Comparison of ENCODE assay signal across 15 cellular contexts in genomic region chrX:118211891-118212816, GRCh38.
DNase-seq lines count a peak whose midpoint lies in the region; ATAC-seq and FAIRE-seq lines count a peak whose summit lies in the region.
"Had no signal": no experiment of that assay in that cellular context is flagged by ENCODE, and none has a peak within 500 bp of the region (broad histone marks: within the 10 kb centered on the region; RNA-seq: fewer than 3 reads in every experiment).

No MANE protein-coding gene starts in this region.

- DNase-seq in CD1c-positive myeloid dendritic cell (ENCODE audit: extremely low spot score) (peak; percentile 18), Karpas-422 (peak; percentile 90), HTR-8/SVneo (ENCODE audit: insufficient read length, low spot score) (no peak)
- no peak for DNase-seq in activated naive CD4-positive, alpha-beta T cell treated with anti-CD3 and anti-CD28 coated beads for 36 hours
- DNase-seq in stimulated activated CD4-positive, alpha-beta T cell treated with anti-CD3 and anti-CD28 coated beads, Interleukin-1b, Interleukin-23, amount 100 ng/mL, for 48 hours: no peak
- DNase-seq in effector CD8-positive, alpha-beta T cell (lab: John Stamatoyannopoulos, UW): no peak
- DNase-seq: activated naive CD4-positive, alpha-beta T cell treated with Interleukin-2 at 50 U/mL for 16 hours; CD4-positive, CD25-positive, alpha-beta regulatory T cell; dorsolateral prefrontal cortex; NCI-H146; T-helper 17 cell had no signal

- no peak overlapping the region for H3K4me3 Mint-ChIP-seq in activated naive CD4-positive, alpha-beta T cell treated with anti-CD3 and anti-CD28 coated beads for 36 hours
- H3K4me3 Mint-ChIP-seq: CD4-positive, CD25-positive, alpha-beta regulatory T cell; GM23338; T-helper 17 cell had no signal

- H3K4me1 Mint-ChIP-seq in activated naive CD4-positive, alpha-beta T cell treated with anti-CD3 and anti-CD28 coated beads for 36 hours (ENCODE audit: low read depth): no peaks in the 10 kb centered on the region
- H3K4me1 Mint-ChIP-seq: CD4-positive, CD25-positive, alpha-beta regulatory T cell; T-helper 17 cell had no signal

- FAIRE-seq in HTR-8/SVneo (lab: Jason Lieb, UNC): no peak

- H3K4me3 ChIP-seq in Karpas-422 (ENCODE audit: low read length): peak overlapping the region; percentile 69
- H3K4me3 ChIP-seq: dorsolateral prefrontal cortex, GM23338 had no signal

- H3K27ac ChIP-seq in Karpas-422 (ENCODE audit: low read length): peak overlapping the region; percentile 100
- H3K27ac ChIP-seq: dorsolateral prefrontal cortex, neutrophil had no signal

- H3K9me3 Mint-ChIP-seq in activated naive CD4-positive, alpha-beta T cell treated with anti-CD3 and anti-CD28 coated beads for 36 hours: no peaks in the 10 kb centered on the region
- H3K9me3 Mint-ChIP-seq: CD4-positive, CD25-positive, alpha-beta regulatory T cell; GM23338 had no signal

- no peaks in the 10 kb centered on the region for H3K9me2 ChIP-seq in Karpas-422 (replicated peaks; ENCODE audit: insufficient read depth, low read length)

- no peak overlapping the region for H3K27ac Mint-ChIP-seq in activated naive CD4-positive, alpha-beta T cell treated with anti-CD3 and anti-CD28 coated beads for 36 hours
- H3K27ac Mint-ChIP-seq: CD4-positive, CD25-positive, alpha-beta regulatory T cell; GM23338; T-helper 17 cell had no signal

- peak overlapping the region; percentile 78 for H3K9ac ChIP-seq in Karpas-422 (ENCODE audit: low read length)

- H3K36me3 ChIP-seq in Karpas-422 (ENCODE audit: insufficient read depth, low read length): no peaks in the 10 kb centered on the region
- H3K36me3 ChIP-seq: neutrophil had no signal

- peak overlapping the region; percentile 97 for H3K4me2 ChIP-seq in Karpas-422 (ENCODE audit: low read depth, low read length, poor library complexity, severe bottlenecking)
- H3K4me2 ChIP-seq: GM23338 had no signal

- no peaks in the 10 kb centered on the region for H3K9me3 ChIP-seq in Karpas-422 (ENCODE audit: low read length)
- H3K9me3 ChIP-seq: neutrophil had no signal

- no peaks in the 10 kb centered on the region for H3K27me3 Mint-ChIP-seq in activated naive CD4-positive, alpha-beta T cell treated with anti-CD3 and anti-CD28 coated beads for 36 hours (ENCODE audit: low read depth)
- H3K27me3 Mint-ChIP-seq: T-helper 17 cell had no signal

- H3K27me3 ChIP-seq in Karpas-422 (ENCODE audit: low read length): no peaks in the 10 kb centered on the region
- H3K27me3 ChIP-seq: neutrophil had no signal

- intact Hi-C loops in activated naive CD4-positive, alpha-beta T cell treated with anti-CD3 and anti-CD28 coated beads for 36 hours (cut with micrococcal nuclease): no loop called here

- no peaks in the 10 kb centered on the region for H3K79me2 ChIP-seq in Karpas-422 (ENCODE audit: low read length)

- H2AFZ ChIP-seq in Karpas-422 (ENCODE audit: low read length): peak overlapping the region; percentile 64; the same call in 1 of the 2 replicates
- H2AFZ ChIP-seq: GM23338 had no signal

- CTCF ChIA-PET in activated naive CD4-positive, alpha-beta T cell treated with anti-CD3 and anti-CD28 coated beads for 36 hours (lab: Charles Lee): no interaction called here

- ATAC-seq in GM19023 (IDR thresholded peaks at IDR 0.05; ENCODE audit: unreplicated experiment): peak; percentile 44
- ATAC-seq in HG02798 (IDR thresholded peaks at IDR 0.05; ENCODE audit: poor library complexity, unreplicated experiment): peak; percentile 54
- ATAC-seq: GM23338, T-helper 17 cell had no signal

- H3K4me1 ChIP-seq in Karpas-422 (ENCODE audit: low read length): peaks cover 58% of the 10 kb centered on the region

- H4K20me1 ChIP-seq in Karpas-422 (ENCODE audit: insufficient read depth, low read depth, low read length): no peaks in the 10 kb centered on the region

- H3K36me3 Mint-ChIP-seq in activated naive CD4-positive, alpha-beta T cell treated with anti-CD3 and anti-CD28 coated beads for 36 hours (ENCODE audit: low read depth): no peaks in the 10 kb centered on the region
- H3K36me3 Mint-ChIP-seq: CD4-positive, CD25-positive, alpha-beta regulatory T cell had no signal

Comparison
In these comparisons a context has a peak if more than half of its experiments do, and no peak if none do; other contexts are left out.
1. DNase-seq: peak in CD1c-positive myeloid dendritic cell (single experiment) and Karpas-422 (single experiment); none in activated naive CD4-positive, alpha-beta T cell treated with anti-CD3 and anti-CD28 coated beads for 36 hours (single experiment), HTR-8/SVneo (single experiment), stimulated activated CD4-positive, alpha-beta T cell treated with anti-CD3 and anti-CD28 coated beads, Interleukin-1b, Interleukin-23, amount 100 ng/mL, for 48 hours (single experiment) and effector CD8-positive, alpha-beta T cell (single experiment).